11 cellular contexts compared by ENCODE assay signal in genomic region chr2:160351978-160352377, GRCh38.
DNase-seq lines count a peak whose midpoint lies in the region; ATAC-seq and TF ChIP-seq lines count a peak whose summit lies in the region.
"Had no signal": no experiment of that assay in that cellular context is flagged by ENCODE, and none has a peak within 500 bp of the region (broad histone marks: within the 10 kb centered on the region; RNA-seq: fewer than 3 reads in every experiment).

No MANE protein-coding gene starts in this region.

- intact Hi-C loops in spleen (cut with DNase I; ENCODE audit: low total_unique reads): no loop called here
- intact Hi-C loops in Caco-2 (cut with micrococcal nuclease; ENCODE audit: unreplicated experiment): no loop called here
- intact Hi-C loops in OCI-LY7 (cut with micrococcal nuclease; ENCODE audit: unreplicated experiment): no loop called here

- H3K9me3 Mint-ChIP-seq in activated T-cell treated with anti-CD3 and anti-CD28 coated beads, Interleukin-2, amount 50 U/mL, for 72 hours: peaks cover 0 to 1% of the 10 kb centered on the region in 2 donors
- H3K9me3 Mint-ChIP-seq in Caco-2 (ENCODE audit: unreplicated experiment): no peaks in the 10 kb centered on the region

- peaks cover 15 to 28% of the 10 kb centered on the region in 2 experiments for H3K36me3 ChIP-seq in SK-N-SH (replicated peaks in 1 of 2; ENCODE audit: control insufficient read depth in 1 of 2, insufficient read depth in 2 of 2, low read length in 1 of 2)
- H3K36me3 ChIP-seq in spleen: peaks cover 0 to 11% (median 4%) of the 10 kb centered on the region in 6 donors
- no peaks in the 10 kb centered on the region for H3K36me3 ChIP-seq in Caco-2 (ENCODE audit: control insufficient read depth, insufficient read depth, low read length)
- H3K36me3 ChIP-seq in OCI-LY7 (ENCODE audit: insufficient read depth, low read length): no peaks in the 10 kb centered on the region

- H3K79me2 ChIP-seq in SK-N-SH (ENCODE audit: insufficient read depth) (peaks cover 97% of the 10 kb centered on the region), OCI-LY7 (ENCODE audit: insufficient read depth, low read depth, low read length) (no peaks in the 10 kb centered on the region)

- H4K20me1 ChIP-seq in SK-N-SH (ENCODE audit: insufficient read depth) (peaks cover 52% of the 10 kb centered on the region), OCI-LY7 (ENCODE audit: insufficient read depth, low read length) (no peaks in the 10 kb centered on the region)

- no peak for TF ChIP-seq EP300 in SK-N-SH (IDR thresholded peaks at IDR 0.05; ENCODE audit: borderline replicate concordance in 1 of 2, low read depth in 1 of 2, low read length in 1 of 2)

- H3K4me1 ChIP-seq in SK-N-SH (ENCODE audit: control insufficient read depth in 1 of 2, insufficient read depth in 2 of 2, low read depth in 1 of 2, low read length in 1 of 2) (peaks cover 0 to 55% of the 10 kb centered on the region in 2 experiments; a peak in 3 of 4 replicates), spleen (peaks cover 10 to 98% (median 58%) of the 10 kb centered on the region in 6 donors), Caco-2 (no peaks in the 10 kb centered on the region), OCI-LY7 (ENCODE audit: insufficient read depth, low read length, poor library complexity, severe bottlenecking) (no peaks in the 10 kb centered on the region)

- no peak for ATAC-seq in activated T-cell treated with anti-CD3 and anti-CD28 coated beads, Interleukin-2, amount 50 U/mL, for 72 hours (replicated peaks in 1 of 2)
- no peak for ATAC-seq in HG03432 (IDR thresholded peaks at IDR 0.05; ENCODE audit: unreplicated experiment)

- H3K27ac Mint-ChIP-seq in activated T-cell treated with anti-CD3 and anti-CD28 coated beads, Interleukin-2, amount 50 U/mL, for 72 hours: peak overlapping the region; percentile 49
- H3K27ac Mint-ChIP-seq in Caco-2 (ENCODE audit: unreplicated experiment): no peak overlapping the region

- CTCF ChIA-PET in SK-N-SH (lab: Yijun Ruan, JAX): no interaction called here
- CTCF ChIA-PET in Caco-2 (lab: Charles Lee): no interaction called here
- CTCF ChIA-PET in OCI-LY7 (lab: Charles Lee; ENCODE audit: unreplicated experiment): no interaction called here

- peak overlapping the region; percentile 44 to 75; a peak in 3 of 4 replicates for H3K27ac ChIP-seq in SK-N-SH (ENCODE audit: low read depth in 2 of 2, low read length in 1 of 2)
- H3K27ac ChIP-seq in spleen: peak overlapping the region in 5 of 8 donors; percentile 2 to 63 (median 54)
- no peak overlapping the region for H3K27ac ChIP-seq in OCI-LY7 (ENCODE audit: low read depth, low read length, poor library complexity, severe bottlenecking)

- peaks cover 1 to 15% of the 10 kb centered on the region in 2 donors for H3K36me3 Mint-ChIP-seq in activated T-cell treated with anti-CD3 and anti-CD28 coated beads, Interleukin-2, amount 50 U/mL, for 72 hours (ENCODE audit: insufficient read depth in 2 of 2)
- H3K36me3 Mint-ChIP-seq in Caco-2 (ENCODE audit: insufficient read depth, unreplicated experiment): peaks cover 7% of the 10 kb centered on the region

- peaks cover 29% of the 10 kb centered on the region for H3F3A ChIP-seq in SK-N-SH (replicated peaks; ENCODE audit: insufficient read depth)

- peak overlapping the region in 1 of 2 donors; percentile 15 for H3K4me3 Mint-ChIP-seq in activated T-cell treated with anti-CD3 and anti-CD28 coated beads, Interleukin-2, amount 50 U/mL, for 72 hours
- no peak overlapping the region for H3K4me3 Mint-ChIP-seq in Caco-2 (ENCODE audit: unreplicated experiment)

- no peaks in the 10 kb centered on the region for H3K27me3 Mint-ChIP-seq in activated T-cell treated with anti-CD3 and anti-CD28 coated beads, Interleukin-2, amount 50 U/mL, for 72 hours (ENCODE audit: low read depth)
- no peaks in the 10 kb centered on the region for H3K27me3 Mint-ChIP-seq in Caco-2 (ENCODE audit: insufficient read depth, unreplicated experiment)

- no peak for TF ChIP-seq RAD21 in SK-N-SH (IDR thresholded peaks at IDR 0.05; ENCODE audit: low read length)

- H3K27me3 ChIP-seq in SK-N-SH (ENCODE audit: insufficient read depth): no peaks in the 10 kb centered on the region
- H3K27me3 ChIP-seq in spleen (replicated peaks in 1 of 7): no peaks in the 10 kb centered on the region
- no peaks in the 10 kb centered on the region for H3K27me3 ChIP-seq in Caco-2 (replicated peaks; ENCODE audit: control insufficient read depth, insufficient read depth, low read length)

- H3K4me1 Mint-ChIP-seq in activated T-cell treated with anti-CD3 and anti-CD28 coated beads, Interleukin-2, amount 50 U/mL, for 72 hours (ENCODE audit: low read depth): peaks cover 79% of the 10 kb centered on the region
- H3K4me1 Mint-ChIP-seq in Caco-2 (ENCODE audit: low read depth, unreplicated experiment): peaks cover 15% of the 10 kb centered on the region

- H3K9me3 ChIP-seq in SK-N-SH (no peaks in the 10 kb centered on the region), spleen (peaks cover 0 to 6% (median 0%) of the 10 kb centered on the region in 8 donors), Caco-2 (no peaks in the 10 kb centered on the region), OCI-LY7 (ENCODE audit: low read length) (no peaks in the 10 kb centered on the region)

- no peak for TF ChIP-seq POLR2A in spleen (IDR thresholded peaks at IDR 0.05)

- no peak for DNase-seq in activated T-cell treated with anti-CD3 and anti-CD28 coated beads, Interleukin-2, amount 50 U/mL, for 72 hours
- DNase-seq in activated T-cell treated with anti-CD3 and anti-CD28 coated beads, Interleukin-2, amount 50 U/mL, for 1 hour: no peak
- DNase-seq in SK-N-SH (no peak), fibroblast of the aortic adventitia (ENCODE audit: low read depth) (peak; percentile 75), spleen (no peak), Caco-2 (no peak), OCI-LY7 (ENCODE audit: low spot score) (no peak)
- DNase-seq: activated CD4-positive, alpha-beta T cell treated with anti-CD3 and anti-CD28 coated beads, Interleukin-2, amount 50 U/mL, for 4 hours; aorta; NCI-H2081 had no signal

- POLR2A ChIA-PET in SK-N-SH (lab: Yijun Ruan, JAX): no interaction called here
- POLR2A ChIA-PET in Caco-2 (lab: Charles Lee): no interaction called here
- POLR2A ChIA-PET in OCI-LY7 (lab: Charles Lee): interaction anchor here (0.9 kb wide), 1 partner anchor 15 kb away, joined by 3 read pairs; no protein-coding TSS in a partner anchor

- H3K9me2 ChIP-seq in SK-N-SH (no peaks in the 10 kb centered on the region), OCI-LY7 (ENCODE audit: insufficient read depth, low read length) (no peaks in the 10 kb centered on the region)

- WGBS in SK-N-SH (ENCODE audit: low lambda C conversion rate): 50% methylated on average over 4 of the region's 4 CpGs
- WGBS in spleen, 5 donors: 29 to 62% (median 48%) methylated on average over 4 of the region's 4 CpGs

- H3K4me3 ChIP-seq in SK-N-SH (ENCODE audit: low read depth in 2 of 2, low read length in 1 of 2) (no peak overlapping the region), fibroblast of the aortic adventitia (ENCODE audit: low read depth, low read length) (no peak overlapping the region), spleen (no peak overlapping the region), Caco-2 (ENCODE audit: low read depth, low read length) (no peak overlapping the region), OCI-LY7 (ENCODE audit: low read depth, low read length, poor library complexity, severe bottlenecking) (no peak overlapping the region)

- H3K9ac ChIP-seq in SK-N-SH: no peak overlapping the region; the same call in 1 of the 2 replicates

- TF ChIP-seq CTCF in SK-N-SH (IDR thresholded peaks at IDR 0.05): no peak
- no peak for TF ChIP-seq CTCF in fibroblast of the aortic adventitia (IDR thresholded peaks at IDR 0.05; ENCODE audit: insufficient read depth, low read length)
- TF ChIP-seq CTCF in spleen (IDR thresholded peaks at IDR 0.05 in 8 of 11, conservative IDR thresholded peaks at IDR 0.05 in 3 of 11): no peak
- TF ChIP-seq CTCF in Caco-2 (IDR thresholded peaks at IDR 0.05; ENCODE audit: insufficient read depth in 1 of 2, low read depth in 1 of 2, low read length in 1 of 2, severe bottlenecking in 1 of 2, unreplicated experiment in 1 of 2): no peak
- no peak for TF ChIP-seq CTCF in OCI-LY7 (conservative IDR thresholded peaks at IDR 0.05; ENCODE audit: low read length)

- BruUV-seq in Caco-2 (replicated peaks; lab: Mats Ljungman, UMichigan) (no TSS peak), OCI-LY7 (replicated peaks; lab: Mats Ljungman, UMichigan) (no TSS peak)

- H3K4me2 ChIP-seq in SK-N-SH (peak overlapping the region; percentile 60), OCI-LY7 (ENCODE audit: low read length) (no peak overlapping the region)

- H2AFZ ChIP-seq in SK-N-SH (ENCODE audit: low read depth) (no peak overlapping the region), OCI-LY7 (ENCODE audit: low read length) (no peak overlapping the region)

TF ChIP-seq in SK-N-SH, 30 proteins besides CTCF, POLR2A, EP300 and RAD21 (continues in another document):
- TF ChIP-seq SIN3A (IDR thresholded peaks at IDR 0.05; ENCODE audit: borderline replicate concordance, low read depth, low read length) (no peak), JUND (IDR thresholded peaks at IDR 0.05) (peak; percentile 41; the same call in 1 of the 2 replicates), TCF12 (IDR thresholded peaks at IDR 0.05) (peak; percentile 31; the same call in 1 of the 2 replicates), FOSL2 (IDR thresholded peaks at IDR 0.05; ENCODE audit: borderline replicate concordance, low read depth) (peak; percentile 49; the same call in 1 of the 2 replicates), NRF1 (IDR thresholded peaks at IDR 0.05; ENCODE audit: low read depth, low read length) (no peak)
